In the genomic region with DNA sequence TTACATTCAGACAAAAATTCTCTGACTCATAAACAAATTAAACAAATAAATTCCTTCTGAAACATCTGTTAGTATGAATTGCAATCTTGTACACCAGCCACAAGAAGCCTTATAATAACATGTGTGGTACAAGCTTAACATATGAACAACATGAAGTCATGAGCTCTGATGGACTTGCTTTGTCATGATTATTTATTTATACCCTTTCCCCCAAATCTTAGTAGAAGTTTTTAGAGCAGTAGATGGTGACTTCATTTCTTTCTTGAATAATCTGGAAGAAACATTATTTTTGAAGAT, we compare ENCODE assay signal across 19 cellular contexts.
"Had no signal": no experiment of that assay in that cellular context is flagged by ENCODE, and none has a peak within 500 bp of the region (broad histone marks: within the 10 kb centered on the region; RNA-seq: fewer than 3 reads in every experiment).

No MANE protein-coding gene starts in this region.

- H3K4me3 Mint-ChIP-seq: activated CD4-positive, alpha-beta memory T cell treated with anti-CD3 and anti-CD28 coated beads, Interleukin-2, amount 10 ng/mL, durations not matched to agents 7 days and 5 days; activated CD4-positive, alpha-beta T cell treated with anti-CD3 and anti-CD28 coated beads for 36 hours; activated T-cell treated with anti-CD3 and anti-CD28 coated beads, Interleukin-2, amount 50 U/mL, for 24 hours; central memory CD8-positive, alpha-beta T cell; nephron progenitor cell; stimulated activated naive CD8-positive, alpha-beta T cell treated with anti-CD3 and anti-CD28 coated beads, Interleukin-15, amount 100 ng/mL, for 72 hours; T-helper 1 cell treated with Interleukin-12 subunit alpha and Interleukin-12 subunit beta and Interleukin-4 antibody, amounts not matched to agents 30 μg/mL and 1 μg/mL, for 36 hours had no signal

- H3K4me1 ChIP-seq: body of pancreas, prostate gland, right lobe of liver had no signal

- H3K36me3 ChIP-seq: prostate gland, right lobe of liver, thoracic aorta had no signal

- H3K27me3 Mint-ChIP-seq: activated CD4-positive, alpha-beta memory T cell treated with anti-CD3 and anti-CD28 coated beads, Interleukin-2, amount 10 ng/mL, durations not matched to agents 7 days and 5 days; activated CD4-positive, alpha-beta T cell treated with anti-CD3 and anti-CD28 coated beads for 36 hours; activated T-cell treated with anti-CD3 and anti-CD28 coated beads, Interleukin-2, amount 50 U/mL, for 24 hours; central memory CD8-positive, alpha-beta T cell; stimulated activated naive CD8-positive, alpha-beta T cell treated with anti-CD3 and anti-CD28 coated beads, Interleukin-15, amount 100 ng/mL, for 72 hours had no signal

- ATAC-seq: activated CD4-positive, alpha-beta T cell treated with anti-CD3 and anti-CD28 coated beads for 36 hours; body of pancreas; right lobe of liver; SK-N-SH treated with all-trans-retinoic acid at 6 μM for 48 hours; stimulated activated naive CD8-positive, alpha-beta T cell treated with anti-CD3 and anti-CD28 coated beads, Interleukin-15, amount 100 ng/mL, for 72 hours had no signal

- DNase-seq: activated CD4-positive, alpha-beta memory T cell treated with anti-CD3 and anti-CD28 coated beads, Interleukin-2, amount 10 ng/mL, durations not matched to agents 7 days and 5 days; activated CD4-positive, alpha-beta T cell treated with anti-CD3 and anti-CD28 coated beads for 36 hours; activated effector memory CD4-positive, alpha-beta T cell treated with Interleukin-2 at 50 U/mL for 16 hours; activated naive CD4-positive, alpha-beta T cell treated with anti-CD3 and anti-CD28 coated beads, Interleukin-2, amount 50 U/mL, for 16 hours; activated T-cell treated with anti-CD3 and anti-CD28 coated beads, Interleukin-2, amount 50 U/mL, for 24 hours; amniotic stem cell; body of pancreas; cortex of kidney; effector memory CD4-positive, alpha-beta T cell; nephron progenitor cell; occipital lobe; right lobe of liver; stimulated activated CD4-positive, alpha-beta T cell treated with anti-CD3 and anti-CD28 coated beads, Interleukin-1b, Interleukin-23, amount 100 ng/mL, for 48 hours; stimulated activated naive CD8-positive, alpha-beta T cell treated with anti-CD3 and anti-CD28 coated beads, Interleukin-15, amount 100 ng/mL, for 72 hours had no signal

- H3K27ac ChIP-seq: body of pancreas, prostate gland, right lobe of liver, thoracic aorta had no signal

- H3K4me3 ChIP-seq: body of pancreas, prostate gland, right lobe of liver, thoracic aorta had no signal

- H3K27me3 ChIP-seq: body of pancreas, right lobe of liver had no signal

- H3K27ac Mint-ChIP-seq: activated CD4-positive, alpha-beta memory T cell treated with anti-CD3 and anti-CD28 coated beads, Interleukin-2, amount 10 ng/mL, durations not matched to agents 7 days and 5 days; activated CD4-positive, alpha-beta T cell treated with anti-CD3 and anti-CD28 coated beads for 36 hours; activated T-cell treated with anti-CD3 and anti-CD28 coated beads, Interleukin-2, amount 50 U/mL, for 24 hours; stimulated activated naive CD8-positive, alpha-beta T cell treated with anti-CD3 and anti-CD28 coated beads, Interleukin-15, amount 100 ng/mL, for 72 hours; T-helper 1 cell treated with Interleukin-12 subunit alpha and Interleukin-12 subunit beta and Interleukin-4 antibody, amounts not matched to agents 30 μg/mL and 1 μg/mL, for 36 hours had no signal

- H3K9me3 ChIP-seq: body of pancreas, prostate gland, right lobe of liver, thoracic aorta had no signal

- H3K4me1 Mint-ChIP-seq: activated CD4-positive, alpha-beta memory T cell treated with anti-CD3 and anti-CD28 coated beads, Interleukin-2, amount 10 ng/mL, durations not matched to agents 7 days and 5 days; activated CD4-positive, alpha-beta T cell treated with anti-CD3 and anti-CD28 coated beads for 36 hours; central memory CD8-positive, alpha-beta T cell; nephron progenitor cell; stimulated activated naive CD8-positive, alpha-beta T cell treated with anti-CD3 and anti-CD28 coated beads, Interleukin-15, amount 100 ng/mL, for 72 hours had no signal
